2 cellular contexts compared by ENCODE assay signal in the genomic region with DNA sequence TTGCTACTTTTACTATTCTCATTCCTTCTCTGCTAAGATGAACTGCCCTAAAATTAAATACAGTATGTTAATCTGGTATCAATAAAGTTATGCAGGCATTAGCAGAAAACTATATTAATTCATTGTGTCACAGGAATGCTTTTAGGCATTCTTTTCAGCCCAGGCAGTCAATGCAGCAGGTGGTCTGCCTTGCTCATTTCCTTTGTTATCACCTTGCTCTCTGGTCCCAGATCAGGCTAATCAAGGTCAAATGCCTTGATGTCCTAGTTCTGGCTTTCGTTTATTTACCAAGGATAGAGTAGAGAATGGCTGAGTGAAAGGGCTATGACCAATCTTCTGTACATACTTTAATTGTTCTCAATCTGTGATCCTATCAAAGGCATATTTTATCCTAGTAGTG.
TF ChIP-seq lines count a peak whose summit lies in the region.

No MANE protein-coding gene starts in this region.

TF ChIP-seq in GM23338, 12 proteins besides CTCF, POLR2A, EP300 and RAD21 (continued from another document):
- no peak for TF ChIP-seq EZH2 (IDR thresholded peaks at IDR 0.05; ENCODE audit: low read depth, unreplicated experiment)
- TF ChIP-seq NANOG (IDR thresholded peaks at IDR 0.05; ENCODE audit: borderline replicate concordance): no peak
- no peak for TF ChIP-seq ZNF114 (CRISPR knock-in tag; IDR thresholded peaks at IDR 0.05)
- no peak for TF ChIP-seq STAT1 (IDR thresholded peaks at IDR 0.05; ENCODE audit: unreplicated experiment)
- TF ChIP-seq, protein P1, sequence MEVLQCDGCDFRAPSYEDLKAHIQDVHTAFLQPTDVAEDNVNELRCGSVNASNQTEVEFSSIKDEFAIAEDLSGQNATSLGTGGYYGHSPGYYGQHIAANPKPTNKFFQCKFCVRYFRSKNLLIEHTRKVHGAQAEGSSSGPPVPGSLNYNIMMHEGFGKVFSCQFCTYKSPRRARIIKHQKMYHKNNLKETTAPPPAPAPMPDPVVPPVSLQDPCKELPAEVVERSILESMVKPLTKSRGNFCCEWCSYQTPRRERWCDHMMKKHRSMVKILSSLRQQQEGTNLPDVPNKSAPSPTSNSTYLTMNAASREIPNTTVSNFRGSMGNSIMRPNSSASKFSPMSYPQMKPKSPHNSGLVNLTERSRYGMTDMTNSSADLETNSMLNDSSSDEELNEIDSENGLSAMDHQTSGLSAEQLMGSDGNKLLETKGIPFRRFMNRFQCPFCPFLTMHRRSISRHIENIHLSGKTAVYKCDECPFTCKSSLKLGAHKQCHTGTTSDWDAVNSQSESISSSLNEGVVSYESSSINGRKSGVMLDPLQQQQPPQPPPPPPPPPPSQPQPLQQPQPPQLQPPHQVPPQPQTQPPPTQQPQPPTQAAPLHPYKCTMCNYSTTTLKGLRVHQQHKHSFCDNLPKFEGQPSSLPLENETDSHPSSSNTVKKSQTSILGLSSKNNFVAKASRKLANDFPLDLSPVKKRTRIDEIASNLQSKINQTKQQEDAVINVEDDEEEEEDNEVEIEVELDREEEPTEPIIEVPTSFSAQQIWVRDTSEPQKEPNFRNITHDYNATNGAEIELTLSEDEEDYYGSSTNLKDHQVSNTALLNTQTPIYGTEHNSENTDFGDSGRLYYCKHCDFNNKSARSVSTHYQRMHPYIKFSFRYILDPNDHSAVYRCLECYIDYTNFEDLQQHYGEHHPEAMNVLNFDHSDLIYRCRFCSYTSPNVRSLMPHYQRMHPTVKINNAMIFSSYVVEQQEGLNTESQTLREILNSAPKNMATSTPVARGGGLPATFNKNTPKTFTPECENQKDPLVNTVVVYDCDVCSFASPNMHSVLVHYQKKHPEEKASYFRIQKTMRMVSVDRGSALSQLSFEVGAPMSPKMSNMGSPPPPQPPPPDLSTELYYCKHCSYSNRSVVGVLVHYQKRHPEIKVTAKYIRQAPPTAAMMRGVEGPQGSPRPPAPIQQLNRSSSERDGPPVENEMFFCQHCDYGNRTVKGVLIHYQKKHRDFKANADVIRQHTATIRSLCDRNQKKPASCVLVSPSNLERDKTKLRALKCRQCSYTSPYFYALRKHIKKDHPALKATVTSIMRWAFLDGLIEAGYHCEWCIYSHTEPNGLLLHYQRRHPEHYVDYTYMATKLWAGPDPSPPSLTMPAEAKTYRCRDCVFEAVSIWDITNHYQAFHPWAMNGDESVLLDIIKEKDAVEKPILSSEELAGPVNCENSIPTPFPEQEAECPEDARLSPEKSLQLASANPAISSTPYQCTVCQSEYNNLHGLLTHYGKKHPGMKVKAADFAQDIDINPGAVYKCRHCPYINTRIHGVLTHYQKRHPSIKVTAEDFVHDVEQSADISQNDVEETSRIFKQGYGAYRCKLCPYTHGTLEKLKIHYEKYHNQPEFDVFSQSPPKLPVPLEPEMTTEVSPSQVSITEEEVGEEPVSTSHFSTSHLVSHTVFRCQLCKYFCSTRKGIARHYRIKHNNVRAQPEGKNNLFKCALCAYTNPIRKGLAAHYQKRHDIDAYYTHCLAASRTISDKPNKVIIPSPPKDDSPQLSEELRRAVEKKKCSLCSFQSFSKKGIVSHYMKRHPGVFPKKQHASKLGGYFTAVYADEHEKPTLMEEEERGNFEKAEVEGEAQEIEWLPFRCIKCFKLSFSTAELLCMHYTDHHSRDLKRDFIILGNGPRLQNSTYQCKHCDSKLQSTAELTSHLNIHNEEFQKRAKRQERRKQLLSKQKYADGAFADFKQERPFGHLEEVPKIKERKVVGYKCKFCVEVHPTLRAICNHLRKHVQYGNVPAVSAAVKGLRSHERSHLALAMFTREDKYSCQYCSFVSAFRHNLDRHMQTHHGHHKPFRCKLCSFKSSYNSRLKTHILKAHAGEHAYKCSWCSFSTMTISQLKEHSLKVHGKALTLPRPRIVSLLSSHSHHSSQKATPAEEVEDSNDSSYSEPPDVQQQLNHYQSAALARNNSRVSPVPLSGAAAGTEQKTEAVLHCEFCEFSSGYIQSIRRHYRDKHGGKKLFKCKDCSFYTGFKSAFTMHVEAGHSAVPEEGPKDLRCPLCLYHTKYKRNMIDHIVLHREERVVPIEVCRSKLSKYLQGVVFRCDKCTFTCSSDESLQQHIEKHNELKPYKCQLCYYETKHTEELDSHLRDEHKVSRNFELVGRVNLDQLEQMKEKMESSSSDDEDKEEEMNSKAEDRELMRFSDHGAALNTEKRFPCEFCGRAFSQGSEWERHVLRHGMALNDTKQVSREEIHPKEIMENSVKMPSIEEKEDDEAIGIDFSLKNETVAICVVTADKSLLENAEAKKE (CRISPR knock-in tag; IDR thresholded peaks at IDR 0.05): no peak
- no peak for TF ChIP-seq CREB1 (CRISPR knock-in tag; IDR thresholded peaks at IDR 0.05; ENCODE audit: low read depth)
- TF ChIP-seq, protein P2, sequence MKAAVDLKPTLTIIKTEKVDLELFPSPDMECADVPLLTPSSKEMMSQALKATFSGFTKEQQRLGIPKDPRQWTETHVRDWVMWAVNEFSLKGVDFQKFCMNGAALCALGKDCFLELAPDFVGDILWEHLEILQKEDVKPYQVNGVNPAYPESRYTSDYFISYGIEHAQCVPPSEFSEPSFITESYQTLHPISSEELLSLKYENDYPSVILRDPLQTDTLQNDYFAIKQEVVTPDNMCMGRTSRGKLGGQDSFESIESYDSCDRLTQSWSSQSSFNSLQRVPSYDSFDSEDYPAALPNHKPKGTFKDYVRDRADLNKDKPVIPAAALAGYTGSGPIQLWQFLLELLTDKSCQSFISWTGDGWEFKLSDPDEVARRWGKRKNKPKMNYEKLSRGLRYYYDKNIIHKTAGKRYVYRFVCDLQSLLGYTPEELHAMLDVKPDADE (IDR thresholded peaks at IDR 0.05): no peak
- TF ChIP-seq JUNB (IDR thresholded peaks at IDR 0.05; ENCODE audit: unreplicated experiment): no peak

TF ChIP-seq in WTC11, 78 proteins besides CTCF, POLR2A, EP300 and RAD21 (continued from another document):
- TF ChIP-seq, protein P3, sequence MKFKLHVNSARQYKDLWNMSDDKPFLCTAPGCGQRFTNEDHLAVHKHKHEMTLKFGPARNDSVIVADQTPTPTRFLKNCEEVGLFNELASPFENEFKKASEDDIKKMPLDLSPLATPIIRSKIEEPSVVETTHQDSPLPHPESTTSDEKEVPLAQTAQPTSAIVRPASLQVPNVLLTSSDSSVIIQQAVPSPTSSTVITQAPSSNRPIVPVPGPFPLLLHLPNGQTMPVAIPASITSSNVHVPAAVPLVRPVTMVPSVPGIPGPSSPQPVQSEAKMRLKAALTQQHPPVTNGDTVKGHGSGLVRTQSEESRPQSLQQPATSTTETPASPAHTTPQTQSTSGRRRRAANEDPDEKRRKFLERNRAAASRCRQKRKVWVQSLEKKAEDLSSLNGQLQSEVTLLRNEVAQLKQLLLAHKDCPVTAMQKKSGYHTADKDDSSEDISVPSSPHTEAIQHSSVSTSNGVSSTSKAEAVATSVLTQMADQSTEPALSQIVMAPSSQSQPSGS (CRISPR knock-in tag; IDR thresholded peaks at IDR 0.05; ENCODE audit: borderline replicate concordance, low read depth): no peak
- TF ChIP-seq, protein P4, sequence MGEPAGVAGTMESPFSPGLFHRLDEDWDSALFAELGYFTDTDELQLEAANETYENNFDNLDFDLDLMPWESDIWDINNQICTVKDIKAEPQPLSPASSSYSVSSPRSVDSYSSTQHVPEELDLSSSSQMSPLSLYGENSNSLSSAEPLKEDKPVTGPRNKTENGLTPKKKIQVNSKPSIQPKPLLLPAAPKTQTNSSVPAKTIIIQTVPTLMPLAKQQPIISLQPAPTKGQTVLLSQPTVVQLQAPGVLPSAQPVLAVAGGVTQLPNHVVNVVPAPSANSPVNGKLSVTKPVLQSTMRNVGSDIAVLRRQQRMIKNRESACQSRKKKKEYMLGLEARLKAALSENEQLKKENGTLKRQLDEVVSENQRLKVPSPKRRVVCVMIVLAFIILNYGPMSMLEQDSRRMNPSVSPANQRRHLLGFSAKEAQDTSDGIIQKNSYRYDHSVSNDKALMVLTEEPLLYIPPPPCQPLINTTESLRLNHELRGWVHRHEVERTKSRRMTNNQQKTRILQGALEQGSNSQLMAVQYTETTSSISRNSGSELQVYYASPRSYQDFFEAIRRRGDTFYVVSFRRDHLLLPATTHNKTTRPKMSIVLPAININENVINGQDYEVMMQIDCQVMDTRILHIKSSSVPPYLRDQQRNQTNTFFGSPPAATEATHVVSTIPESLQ (CRISPR knock-in tag; IDR thresholded peaks at IDR 0.05): no peak
- TF ChIP-seq HMGA2 (CRISPR knock-in tag; IDR thresholded peaks at IDR 0.05) (no peak), ZNF232 (CRISPR knock-in tag; IDR thresholded peaks at IDR 0.05) (no peak), AR (CRISPR knock-in tag; IDR thresholded peaks at IDR 0.05) (no peak), IRF2 (CRISPR knock-in tag; IDR thresholded peaks at IDR 0.05; ENCODE audit: borderline replicate concordance, low read depth) (no peak)
- TF ChIP-seq, protein P5, sequence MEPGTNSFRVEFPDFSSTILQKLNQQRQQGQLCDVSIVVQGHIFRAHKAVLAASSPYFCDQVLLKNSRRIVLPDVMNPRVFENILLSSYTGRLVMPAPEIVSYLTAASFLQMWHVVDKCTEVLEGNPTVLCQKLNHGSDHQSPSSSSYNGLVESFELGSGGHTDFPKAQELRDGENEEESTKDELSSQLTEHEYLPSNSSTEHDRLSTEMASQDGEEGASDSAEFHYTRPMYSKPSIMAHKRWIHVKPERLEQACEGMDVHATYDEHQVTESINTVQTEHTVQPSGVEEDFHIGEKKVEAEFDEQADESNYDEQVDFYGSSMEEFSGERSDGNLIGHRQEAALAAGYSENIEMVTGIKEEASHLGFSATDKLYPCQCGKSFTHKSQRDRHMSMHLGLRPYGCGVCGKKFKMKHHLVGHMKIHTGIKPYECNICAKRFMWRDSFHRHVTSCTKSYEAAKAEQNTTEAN (CRISPR knock-in tag; IDR thresholded peaks at IDR 0.05): no peak
